22 cellular contexts compared by ENCODE assay signal in genomic region chr15:40598126-40598525, GRCh38.
"Had no signal": no experiment of that assay in that cellular context is flagged by ENCODE, and none has a peak within 500 bp of the region (broad histone marks: within the 10 kb centered on the region; RNA-seq: fewer than 3 reads in every experiment).

No MANE protein-coding gene starts in this region.

- H3K36me3 ChIP-seq: heart right ventricle, sigmoid colon, upper lobe of left lung, vagina had no signal

- H3K27ac ChIP-seq: heart right ventricle, parathyroid adenoma, psoas muscle, sigmoid colon, upper lobe of left lung, vagina had no signal

- ATAC-seq: activated CD8-positive, alpha-beta memory T cell treated with anti-CD3 and anti-CD28 coated beads, Interleukin-2, amount 10 ng/mL, durations not matched to agents 7 days and 5 days; activated CD8-positive, alpha-beta T cell treated with anti-CD3 and anti-CD28 coated beads, Interleukin-2, amount 10 ng/mL, durations not matched to agents 7 days and 5 days; activated naive CD4-positive, alpha-beta T cell treated with anti-CD3 and anti-CD28 coated beads, Interleukin-2, amount 50 U/mL, for 72 hours; activated T-cell treated with anti-CD3 and anti-CD28 coated beads, Interleukin-2, amount 50 U/mL, for 72 hours; esophagus mucosa; heart right ventricle; naive thymus-derived CD4-positive, alpha-beta T cell; psoas muscle; stimulated activated effector memory CD8-positive, alpha-beta T cell treated with anti-CD3 and anti-CD28 coated beads, Interleukin-12 subunit alpha, Interleukin-12 subunit beta, amount 100 ng/mL, for 72 hours had no signal

- H3K27me3 ChIP-seq: heart right ventricle, upper lobe of left lung, vagina had no signal

- H3K4me1 ChIP-seq: parathyroid adenoma, psoas muscle had no signal

- H3K9me3 ChIP-seq: heart right ventricle, psoas muscle, sigmoid colon, upper lobe of left lung, vagina had no signal

- H3K4me3 ChIP-seq: heart right ventricle, psoas muscle, sigmoid colon, upper lobe of left lung, vagina had no signal

- DNase-seq: activated B cell treated with CpG ODN at 0.5 μM for 24 hours; activated CD8-positive, alpha-beta memory T cell treated with anti-CD3 and anti-CD28 coated beads, Interleukin-2, amount 10 ng/mL, durations not matched to agents 7 days and 5 days; activated CD8-positive, alpha-beta T cell treated with anti-CD3 and anti-CD28 coated beads, Interleukin-2, amount 10 ng/mL, durations not matched to agents 7 days and 5 days; activated naive CD4-positive, alpha-beta T cell; activated T-cell treated with anti-CD3 and anti-CD28 coated beads, Interleukin-2, amount 50 U/mL, for 72 hours; aorta; caudate nucleus; foreskin melanocyte; heart right ventricle; midbrain; naive thymus-derived CD4-positive, alpha-beta T cell; nucleus accumbens; psoas muscle; sigmoid colon; small intestine; stimulated activated CD4-positive, alpha-beta T cell treated with anti-CD3 and anti-CD28 coated beads, Interleukin-4, amount 100 ng/mL, for 24 hours; upper lobe of left lung had no signal
